Comparison of ENCODE assay signal across 1 cellular context in the genomic region with DNA sequence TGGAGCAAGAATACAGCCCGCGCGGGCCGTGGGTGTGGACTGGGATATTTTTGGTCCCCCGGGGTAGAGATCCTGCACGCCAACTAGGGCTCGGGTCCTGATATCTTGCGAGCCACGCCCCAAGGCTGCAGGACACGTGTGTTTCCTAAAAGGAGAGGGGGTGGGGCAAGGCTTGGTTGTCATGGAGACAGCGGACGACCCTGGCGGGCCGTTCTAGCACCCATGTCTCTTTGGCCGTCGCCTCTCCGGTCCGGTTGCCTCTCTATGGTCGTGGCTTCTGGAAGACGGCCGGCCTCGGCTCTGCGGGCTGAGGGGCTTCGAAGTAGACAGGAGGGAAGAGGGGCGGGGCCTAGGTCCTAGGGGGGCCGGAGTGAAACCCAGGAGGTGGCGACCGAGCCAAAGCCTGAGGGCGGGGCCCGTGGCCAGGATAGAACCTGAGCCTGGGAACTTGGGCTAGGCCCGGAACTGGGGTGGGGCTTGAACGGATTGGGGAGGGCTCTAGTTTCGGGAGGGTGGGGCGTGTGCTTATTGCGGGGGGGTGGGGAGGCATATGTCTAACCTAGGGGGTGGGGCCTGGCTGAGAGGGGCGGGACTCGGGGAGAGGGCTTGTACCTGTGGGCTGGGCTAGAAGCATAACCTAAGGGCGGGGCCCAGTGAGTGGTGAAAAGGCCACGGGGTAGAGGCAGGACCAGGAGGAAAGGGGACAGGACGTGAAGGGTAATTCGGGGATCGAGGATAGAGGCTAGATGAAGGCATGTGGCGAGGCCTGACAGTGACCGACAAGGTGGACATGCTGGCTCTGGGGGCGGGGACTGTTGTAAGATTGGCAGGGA.
A peak's percentile ranks its signal among the peaks of the same experiment; 100 is the strongest.
TF ChIP-seq lines count a peak whose summit lies in the region.

No MANE protein-coding gene starts in this region.

TF ChIP-seq in HepG2, 621 proteins besides CTCF, POLR2A, EP300 and RAD21 (continued from another document and continues in another):
- TF ChIP-seq FOXP4 (CRISPR knock-in tag; IDR thresholded peaks at IDR 0.05) (0 out of 2 replicates have a peak, but pooled peaks have one; percentile 26), HNRNPUL1 (IDR thresholded peaks at IDR 0.05; ENCODE audit: low read depth, low read length) (no peak), ZSCAN22 (CRISPR knock-in tag; IDR thresholded peaks at IDR 0.05) (no peak), ZNF639 (CRISPR knock-in tag; conservative IDR thresholded peaks at IDR 0.05) (no peak), MED1 (CRISPR knock-in tag; IDR thresholded peaks at IDR 0.05) (0 out of 2 replicates have a peak, but pooled peaks have one; percentile 11), ZNF124 (CRISPR knock-in tag; IDR thresholded peaks at IDR 0.05) (no peak), ZFY (CRISPR knock-in tag; IDR thresholded peaks at IDR 0.05) (peak; percentile 58), ZFAT (CRISPR knock-in tag; conservative IDR thresholded peaks at IDR 0.05) (no peak), TOPORS (CRISPR knock-in tag; IDR thresholded peaks at IDR 0.05) (no peak), ZNF460 (CRISPR knock-in tag; IDR thresholded peaks at IDR 0.05; ENCODE audit: borderline replicate concordance) (no peak), ZNF235 (CRISPR knock-in tag; IDR thresholded peaks at IDR 0.05; ENCODE audit: borderline replicate concordance) (no peak), HIVEP1 (CRISPR knock-in tag; IDR thresholded peaks at IDR 0.05) (no peak), ZNF136 (CRISPR knock-in tag; IDR thresholded peaks at IDR 0.05; ENCODE audit: low read depth) (no peak), ZBTB1 (CRISPR knock-in tag; IDR thresholded peaks at IDR 0.05; ENCODE audit: borderline replicate concordance) (no peak), PATZ1 (CRISPR knock-in tag; IDR thresholded peaks at IDR 0.05) (peak; percentile 77; the same call in 1 of the 2 replicates), ATAD3A (CRISPR knock-in tag; IDR thresholded peaks at IDR 0.05) (no peak), SMAD3 (CRISPR knock-in tag; IDR thresholded peaks at IDR 0.05) (no peak), ZNF790 (CRISPR knock-in tag; IDR thresholded peaks at IDR 0.05; ENCODE audit: borderline replicate concordance) (no peak), ZNF547 (CRISPR knock-in tag; IDR thresholded peaks at IDR 0.05) (no peak; the same call in 1 of the 2 replicates), ZSCAN20 (CRISPR knock-in tag; IDR thresholded peaks at IDR 0.05; ENCODE audit: borderline replicate concordance) (no peak), KAT2B (IDR thresholded peaks at IDR 0.05; ENCODE audit: borderline replicate concordance, low read depth, low read length) (no peak), ZNF138 (CRISPR knock-in tag; IDR thresholded peaks at IDR 0.05; ENCODE audit: low read depth) (no peak), ZNF800 (CRISPR knock-in tag; IDR thresholded peaks at IDR 0.05) (no peak), PTBP1 (IDR thresholded peaks at IDR 0.05; ENCODE audit: low read depth, low read length, poor library complexity, severe bottlenecking) (no peak), ZKSCAN8 (CRISPR knock-in tag; IDR thresholded peaks at IDR 0.05; ENCODE audit: borderline replicate concordance) (no peak), ASH2L (IDR thresholded peaks at IDR 0.05; ENCODE audit: insufficient read length, low read depth, low read length) (no peak), ZNF772 (CRISPR knock-in tag; IDR thresholded peaks at IDR 0.05) (no peak)
- TF ChIP-seq, protein P1, sequence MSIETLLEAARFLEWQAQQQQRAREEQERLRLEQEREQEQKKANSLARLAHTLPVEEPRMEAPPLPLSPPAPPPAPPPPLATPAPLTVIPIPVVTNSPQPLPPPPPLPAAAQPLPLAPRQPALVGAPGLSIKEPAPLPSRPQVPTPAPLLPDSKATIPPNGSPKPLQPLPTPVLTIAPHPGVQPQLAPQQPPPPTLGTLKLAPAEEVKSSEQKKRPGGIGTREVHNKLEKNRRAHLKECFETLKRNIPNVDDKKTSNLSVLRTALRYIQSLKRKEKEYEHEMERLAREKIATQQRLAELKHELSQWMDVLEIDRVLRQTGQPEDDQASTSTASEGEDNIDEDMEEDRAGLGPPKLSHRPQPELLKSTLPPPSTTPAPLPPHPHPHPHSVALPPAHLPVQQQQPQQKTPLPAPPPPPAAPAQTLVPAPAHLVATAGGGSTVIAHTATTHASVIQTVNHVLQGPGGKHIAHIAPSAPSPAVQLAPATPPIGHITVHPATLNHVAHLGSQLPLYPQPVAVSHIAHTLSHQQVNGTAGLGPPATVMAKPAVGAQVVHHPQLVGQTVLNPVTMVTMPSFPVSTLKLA (IDR thresholded peaks at IDR 0.05) = peak; percentile 73
- TF ChIP-seq, protein P2, sequence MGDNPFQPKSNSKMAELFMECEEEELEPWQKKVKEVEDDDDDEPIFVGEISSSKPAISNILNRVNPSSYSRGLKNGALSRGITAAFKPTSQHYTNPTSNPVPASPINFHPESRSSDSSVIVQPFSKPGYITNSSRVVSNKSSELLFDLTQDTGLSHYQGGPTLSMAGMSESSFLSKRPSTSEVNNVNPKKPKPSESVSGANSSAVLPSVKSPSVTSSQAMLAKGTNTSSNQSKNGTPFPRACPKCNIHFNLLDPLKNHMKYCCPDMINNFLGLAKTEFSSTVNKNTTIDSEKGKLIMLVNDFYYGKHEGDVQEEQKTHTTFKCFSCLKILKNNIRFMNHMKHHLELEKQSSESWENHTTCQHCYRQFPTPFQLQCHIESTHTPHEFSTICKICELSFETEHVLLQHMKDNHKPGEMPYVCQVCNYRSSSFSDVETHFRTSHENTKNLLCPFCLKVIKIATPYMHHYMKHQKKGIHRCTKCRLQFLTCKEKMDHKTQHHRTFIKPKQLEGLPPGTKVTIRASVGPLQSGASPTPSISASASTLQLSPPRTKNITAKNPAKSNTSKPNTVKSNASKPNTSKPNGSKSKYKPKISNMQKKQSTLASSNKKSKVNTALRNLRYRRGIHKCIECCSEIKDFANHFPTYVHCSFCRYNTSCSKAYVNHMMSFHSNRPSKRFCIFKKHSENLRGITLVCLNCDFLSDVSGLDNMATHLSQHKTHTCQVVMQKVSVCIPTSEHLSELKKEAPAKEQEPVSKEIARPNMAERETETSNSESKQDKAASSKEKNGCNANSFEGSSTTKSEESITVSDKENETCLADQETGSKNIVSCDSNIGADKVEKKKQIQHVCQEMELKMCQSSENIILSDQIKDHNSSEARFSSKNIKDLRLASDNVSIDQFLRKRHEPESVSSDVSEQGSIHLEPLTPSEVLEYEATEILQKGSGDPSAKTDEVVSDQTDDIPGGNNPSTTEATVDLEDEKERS (CRISPR knock-in tag; IDR thresholded peaks at IDR 0.05) = no peak
- TF ChIP-seq, protein P3, sequence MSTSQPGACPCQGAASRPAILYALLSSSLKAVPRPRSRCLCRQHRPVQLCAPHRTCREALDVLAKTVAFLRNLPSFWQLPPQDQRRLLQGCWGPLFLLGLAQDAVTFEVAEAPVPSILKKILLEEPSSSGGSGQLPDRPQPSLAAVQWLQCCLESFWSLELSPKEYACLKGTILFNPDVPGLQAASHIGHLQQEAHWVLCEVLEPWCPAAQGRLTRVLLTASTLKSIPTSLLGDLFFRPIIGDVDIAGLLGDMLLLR (CRISPR knock-in tag; IDR thresholded peaks at IDR 0.05) = no peak
- TF ChIP-seq, protein P4, sequence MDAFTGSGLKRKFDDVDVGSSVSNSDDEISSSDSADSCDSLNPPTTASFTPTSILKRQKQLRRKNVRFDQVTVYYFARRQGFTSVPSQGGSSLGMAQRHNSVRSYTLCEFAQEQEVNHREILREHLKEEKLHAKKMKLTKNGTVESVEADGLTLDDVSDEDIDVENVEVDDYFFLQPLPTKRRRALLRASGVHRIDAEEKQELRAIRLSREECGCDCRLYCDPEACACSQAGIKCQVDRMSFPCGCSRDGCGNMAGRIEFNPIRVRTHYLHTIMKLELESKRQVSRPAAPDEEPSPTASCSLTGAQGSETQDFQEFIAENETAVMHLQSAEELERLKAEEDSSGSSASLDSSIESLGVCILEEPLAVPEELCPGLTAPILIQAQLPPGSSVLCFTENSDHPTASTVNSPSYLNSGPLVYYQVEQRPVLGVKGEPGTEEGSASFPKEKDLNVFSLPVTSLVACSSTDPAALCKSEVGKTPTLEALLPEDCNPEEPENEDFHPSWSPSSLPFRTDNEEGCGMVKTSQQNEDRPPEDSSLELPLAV (CRISPR knock-in tag; conservative IDR thresholded peaks at IDR 0.05; ENCODE audit: low read depth) = no peak
- TF ChIP-seq, protein P5, sequence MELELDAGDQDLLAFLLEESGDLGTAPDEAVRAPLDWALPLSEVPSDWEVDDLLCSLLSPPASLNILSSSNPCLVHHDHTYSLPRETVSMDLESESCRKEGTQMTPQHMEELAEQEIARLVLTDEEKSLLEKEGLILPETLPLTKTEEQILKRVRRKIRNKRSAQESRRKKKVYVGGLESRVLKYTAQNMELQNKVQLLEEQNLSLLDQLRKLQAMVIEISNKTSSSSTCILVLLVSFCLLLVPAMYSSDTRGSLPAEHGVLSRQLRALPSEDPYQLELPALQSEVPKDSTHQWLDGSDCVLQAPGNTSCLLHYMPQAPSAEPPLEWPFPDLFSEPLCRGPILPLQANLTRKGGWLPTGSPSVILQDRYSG (CRISPR knock-in tag; IDR thresholded peaks at IDR 0.05) = 0 out of 2 replicates have a peak, but pooled peaks have one; percentile 27
- TF ChIP-seq, protein P6, sequence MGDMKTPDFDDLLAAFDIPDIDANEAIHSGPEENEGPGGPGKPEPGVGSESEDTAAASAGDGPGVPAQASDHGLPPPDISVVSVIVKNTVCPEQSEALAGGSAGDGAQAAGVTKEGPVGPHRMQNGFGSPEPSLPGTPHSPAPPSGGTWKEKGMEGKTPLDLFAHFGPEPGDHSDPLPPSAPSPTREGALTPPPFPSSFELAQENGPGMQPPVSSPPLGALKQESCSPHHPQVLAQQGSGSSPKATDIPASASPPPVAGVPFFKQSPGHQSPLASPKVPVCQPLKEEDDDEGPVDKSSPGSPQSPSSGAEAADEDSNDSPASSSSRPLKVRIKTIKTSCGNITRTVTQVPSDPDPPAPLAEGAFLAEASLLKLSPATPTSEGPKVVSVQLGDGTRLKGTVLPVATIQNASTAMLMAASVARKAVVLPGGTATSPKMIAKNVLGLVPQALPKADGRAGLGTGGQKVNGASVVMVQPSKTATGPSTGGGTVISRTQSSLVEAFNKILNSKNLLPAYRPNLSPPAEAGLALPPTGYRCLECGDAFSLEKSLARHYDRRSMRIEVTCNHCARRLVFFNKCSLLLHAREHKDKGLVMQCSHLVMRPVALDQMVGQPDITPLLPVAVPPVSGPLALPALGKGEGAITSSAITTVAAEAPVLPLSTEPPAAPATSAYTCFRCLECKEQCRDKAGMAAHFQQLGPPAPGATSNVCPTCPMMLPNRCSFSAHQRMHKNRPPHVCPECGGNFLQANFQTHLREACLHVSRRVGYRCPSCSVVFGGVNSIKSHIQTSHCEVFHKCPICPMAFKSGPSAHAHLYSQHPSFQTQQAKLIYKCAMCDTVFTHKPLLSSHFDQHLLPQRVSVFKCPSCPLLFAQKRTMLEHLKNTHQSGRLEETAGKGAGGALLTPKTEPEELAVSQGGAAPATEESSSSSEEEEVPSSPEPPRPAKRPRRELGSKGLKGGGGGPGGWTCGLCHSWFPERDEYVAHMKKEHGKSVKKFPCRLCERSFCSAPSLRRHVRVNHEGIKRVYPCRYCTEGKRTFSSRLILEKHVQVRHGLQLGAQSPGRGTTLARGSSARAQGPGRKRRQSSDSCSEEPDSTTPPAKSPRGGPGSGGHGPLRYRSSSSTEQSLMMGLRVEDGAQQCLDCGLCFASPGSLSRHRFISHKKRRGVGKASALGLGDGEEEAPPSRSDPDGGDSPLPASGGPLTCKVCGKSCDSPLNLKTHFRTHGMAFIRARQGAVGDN (CRISPR knock-in tag; IDR thresholded peaks at IDR 0.05) = peak; percentile 68
